ENCODE assay signal across 1 cellular context in genomic region chr10:48523820-48524758, GRCh38.
TF ChIP-seq lines count a peak whose summit lies in the region.

No MANE protein-coding gene starts in this region.

TF ChIP-seq in K562, 482 proteins besides CTCF, POLR2A, EP300 and RAD21 (continued from another document and continues in another):
- no peak for TF ChIP-seq REST (CRISPR knock-in tag; IDR thresholded peaks at IDR 0.05; ENCODE audit: low read depth)
- no peak for TF ChIP-seq STAT6 (CRISPR knock-in tag; IDR thresholded peaks at IDR 0.05)
- TF ChIP-seq BRF1 (IDR thresholded peaks at IDR 0.05; ENCODE audit: borderline replicate concordance, extremely low read depth, insufficient read length): no peak
- no peak for TF ChIP-seq ZBTB5 (IDR thresholded peaks at IDR 0.05)
- no peak for TF ChIP-seq PHF20 (IDR thresholded peaks at IDR 0.05; ENCODE audit: partially characterized antibody)
- TF ChIP-seq TAF1 (IDR thresholded peaks at IDR 0.05; ENCODE audit: control insufficient read depth, extremely low read depth, insufficient read depth, low read length, severe bottlenecking): peak; percentile 63
- TF ChIP-seq ZNF217 (CRISPR knock-in tag; IDR thresholded peaks at IDR 0.05): no peak
- no peak for TF ChIP-seq CAMTA2 (CRISPR knock-in tag; conservative IDR thresholded peaks at IDR 0.05)
- no peak for TF ChIP-seq ZNF584 (CRISPR knock-in tag; IDR thresholded peaks at IDR 0.05; ENCODE audit: low read depth)
- TF ChIP-seq ZNF277 (CRISPR knock-in tag; IDR thresholded peaks at IDR 0.05; ENCODE audit: borderline replicate concordance): no peak
- no peak for TF ChIP-seq MXD1 (CRISPR knock-in tag; IDR thresholded peaks at IDR 0.05; ENCODE audit: borderline replicate concordance, poor library complexity, severe bottlenecking)
- no peak for TF ChIP-seq NR2F6 (CRISPR knock-in tag; IDR thresholded peaks at IDR 0.05)
- no peak for TF ChIP-seq RFX7 (CRISPR knock-in tag; IDR thresholded peaks at IDR 0.05)
- TF ChIP-seq FIP1L1 (IDR thresholded peaks at IDR 0.05; ENCODE audit: low read depth, low read length, poor library complexity, severe bottlenecking): no peak
- TF ChIP-seq HMBOX1 (IDR thresholded peaks at IDR 0.05): no peak
- TF ChIP-seq BDP1 (IDR thresholded peaks at IDR 0.05; ENCODE audit: insufficient read depth, insufficient read length): no peak
- TF ChIP-seq TCF3 (CRISPR knock-in tag; IDR thresholded peaks at IDR 0.05): no peak
- TF ChIP-seq HDAC3 (IDR thresholded peaks at IDR 0.05; ENCODE audit: borderline replicate concordance, partially characterized antibody): no peak
- no peak for TF ChIP-seq ZKSCAN8 (CRISPR knock-in tag; IDR thresholded peaks at IDR 0.05)
- TF ChIP-seq HNRNPL (IDR thresholded peaks at IDR 0.05; ENCODE audit: low read depth, low read length): peak; percentile 70
- TF ChIP-seq ATF4 (CRISPR knock-in tag; IDR thresholded peaks at IDR 0.05): no peak
- no peak for TF ChIP-seq ZNF318 (IDR thresholded peaks at IDR 0.05; ENCODE audit: borderline replicate concordance in 1 of 2, low read depth in 1 of 2)
- peak; percentile 95 for TF ChIP-seq RB1 (IDR thresholded peaks at IDR 0.05; ENCODE audit: low read depth)
- TF ChIP-seq CREB3L1 (IDR thresholded peaks at IDR 0.05; ENCODE audit: borderline replicate concordance, low read depth): no peak
- no peak for TF ChIP-seq ELK1 (CRISPR knock-in tag; IDR thresholded peaks at IDR 0.05)
- peak; percentile 56 for TF ChIP-seq L3MBTL2 (IDR thresholded peaks at IDR 0.05)
- no peak for TF ChIP-seq MYBL2 (IDR thresholded peaks at IDR 0.05; ENCODE audit: low read depth)
- no peak for TF ChIP-seq MYBL2 (CRISPR knock-in tag; IDR thresholded peaks at IDR 0.05; ENCODE audit: borderline replicate concordance)
- TF ChIP-seq ZC3H4 (CRISPR knock-in tag; IDR thresholded peaks at IDR 0.05; ENCODE audit: borderline replicate concordance): no peak
